Comparison of ENCODE assay signal across 12 cellular contexts in the genomic region with DNA sequence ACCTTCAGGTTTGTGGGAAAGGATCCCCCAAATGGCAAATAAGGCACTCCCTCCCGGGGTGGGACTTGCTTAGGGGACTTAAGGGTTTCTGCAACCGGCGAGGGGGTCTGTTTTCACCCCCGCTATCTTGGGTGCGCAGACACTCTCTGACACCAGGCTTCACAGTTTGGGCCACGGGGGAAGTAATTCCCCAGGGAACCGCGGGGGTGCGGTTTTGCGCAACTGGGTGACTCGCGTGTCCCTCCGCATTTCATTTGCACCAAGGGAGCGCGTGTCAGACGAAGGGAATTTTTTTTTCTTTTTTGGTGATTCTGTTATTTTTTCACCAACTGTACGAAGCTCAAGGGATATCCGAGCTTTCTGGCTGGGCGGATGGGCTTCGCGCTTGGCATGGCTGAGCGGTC. TPM values are rescaled to one million over a fixed set of nuclear protein-coding genes. Genes with fewer than 3 reads are reported as not detected.
DNase-seq lines count a peak whose midpoint lies in the region; ATAC-seq and TF ChIP-seq lines count a peak whose summit lies in the region.
"Had no signal": no experiment of that assay in that cellular context is flagged by ENCODE, and none has a peak within 500 bp of the region (broad histone marks: within the 10 kb centered on the region; RNA-seq: fewer than 3 reads in every experiment).

No MANE protein-coding gene starts in this region.

- H3K36me3 Mint-ChIP-seq in natural killer cell, result no peaks in the 10 kb centered on the region
- no peaks in the 10 kb centered on the region for H3K36me3 Mint-ChIP-seq in natural killer cell treated with Interleukin-12 subunit alpha and Interleukin-12 subunit beta and Interleukin-15 and Interleukin-18, amount 100 ng/mL, for 72 hours
- H3K36me3 Mint-ChIP-seq in naive B cell, result no peaks in the 10 kb centered on the region

- ATAC-seq in natural killer cell (no peak), naive B cell (ENCODE audit: low read depth in 2 of 2) (no peak), GM21825 (IDR thresholded peaks at IDR 0.05; ENCODE audit: unreplicated experiment) (no peak)
- no peak for ATAC-seq in natural killer cell treated with Interleukin-12 subunit alpha and Interleukin-12 subunit beta and Interleukin-15 and Interleukin-18, amount 100 ng/mL, for 72 hours

- H3K27me3 Mint-ChIP-seq in natural killer cell (ENCODE audit: low read depth in 2 of 2) (peaks cover 52 to 66% of the 10 kb centered on the region in 2 donors), naive B cell (peaks cover 58 to 94% (median 84%) of the 10 kb centered on the region in 3 donors)
- peaks cover 41 to 71% of the 10 kb centered on the region in 2 donors for H3K27me3 Mint-ChIP-seq in natural killer cell treated with Interleukin-12 subunit alpha and Interleukin-12 subunit beta and Interleukin-15 and Interleukin-18, amount 100 ng/mL, for 72 hours

- H3K36me3 ChIP-seq in urinary bladder (ENCODE audit: insufficient read depth), result no peaks in the 10 kb centered on the region

- H3K4me3 ChIP-seq in urinary bladder (ENCODE audit: low read depth, low read length), result peak overlapping the region; percentile 55
- H3K4me3 ChIP-seq: PC-9 had no signal

- H3K27ac ChIP-seq in urinary bladder (ENCODE audit: low read depth), result no peak overlapping the region
- H3K27ac ChIP-seq: PC-9 had no signal

- H3K9me3 Mint-ChIP-seq in natural killer cell (no peaks in the 10 kb centered on the region), naive B cell (no peaks in the 10 kb centered on the region)
- H3K9me3 Mint-ChIP-seq in natural killer cell treated with Interleukin-12 subunit alpha and Interleukin-12 subunit beta and Interleukin-15 and Interleukin-18, amount 100 ng/mL, for 72 hours, result no peaks in the 10 kb centered on the region

- TF ChIP-seq CTCF in natural killer cell (IDR thresholded peaks at IDR 0.05), result no peak

- WGBS in urinary bladder, result 5% methylated on average over 22 of the region's 22 CpGs

- no peaks in the 10 kb centered on the region for H3K4me1 ChIP-seq in urinary bladder (ENCODE audit: insufficient read depth)

- H3K27ac Mint-ChIP-seq in natural killer cell, result no peak overlapping the region
- no peak overlapping the region for H3K27ac Mint-ChIP-seq in natural killer cell treated with Interleukin-12 subunit alpha and Interleukin-12 subunit beta and Interleukin-15 and Interleukin-18, amount 100 ng/mL, for 72 hours
- H3K27ac Mint-ChIP-seq in naive B cell, result no peak overlapping the region

- DNase-seq in natural killer cell (no peak), astrocyte of the hippocampus (ENCODE audit: low read depth, low spot score) (peak; percentile 11), naive B cell (peak; percentile 9), SIG-M5 treated with dmso at 0.1 percent for 504 hours (lab: John Stamatoyannopoulos, UW; ENCODE audit: unreplicated experiment) (no peak), NCI-H1436 treated with DMSO at 0.1 percent for 48 hours (lab: John Stamatoyannopoulos, UW) (no peak)
- DNase-seq in natural killer cell treated with Interleukin-12 subunit alpha and Interleukin-12 subunit beta and Interleukin-15 and Interleukin-18, amount 100 ng/mL, for 72 hours (ENCODE audit: low spot score), result no peak
- DNase-seq: activated CD4-positive, alpha-beta T cell treated with anti-CD3 and anti-CD28 coated beads, Interleukin-2, amount 50 U/mL, for 1 hour; DND-41; PC-9 had no signal

- H3K4me3 Mint-ChIP-seq in natural killer cell, result peak overlapping the region; percentile 35
- H3K4me3 Mint-ChIP-seq in natural killer cell treated with Interleukin-12 subunit alpha and Interleukin-12 subunit beta and Interleukin-15 and Interleukin-18, amount 100 ng/mL, for 72 hours, result no peak overlapping the region
- peak overlapping the region in 7 of 8 donors; percentile 47 to 86 (median 74) for H3K4me3 Mint-ChIP-seq in naive B cell

- intact Hi-C loops in natural killer cell (cut with micrococcal nuclease), result no loop called here

- H3K4me1 Mint-ChIP-seq in natural killer cell, result peaks cover 8 to 20% of the 10 kb centered on the region in 2 donors
- H3K4me1 Mint-ChIP-seq in natural killer cell treated with Interleukin-12 subunit alpha and Interleukin-12 subunit beta and Interleukin-15 and Interleukin-18, amount 100 ng/mL, for 72 hours (ENCODE audit: low read depth in 2 of 2), result peaks cover 6 to 7% of the 10 kb centered on the region in 2 donors
- peaks cover 12 to 30% (median 19%) of the 10 kb centered on the region in 3 donors for H3K4me1 Mint-ChIP-seq in naive B cell

RNA-seq across cellular contexts. Expression of a gene that starts 1.7 kb away (rescaled TPM):
- not detected for total RNA-seq in natural killer cell
- not detected for total RNA-seq in natural killer cell treated with Interleukin-12 subunit alpha and Interleukin-12 subunit beta and Interleukin-15 and Interleukin-18, amount 100 ng/mL, for 72 hours
- not detected for polyA plus RNA-seq in naive B cell (ENCODE audit: low read depth in 6 of 6)
- total RNA-seq in urinary bladder, result 0.48 TPM
- polyA plus RNA-seq in urinary bladder, result 2.1 TPM
- total RNA-seq: omental fat pad, PC-9 had no signal

Comparison
In these comparisons a context has a peak if more than half of its experiments do, and no peak if none do; other contexts are left out.
1. DNase-seq: peak in astrocyte of the hippocampus (single experiment) and naive B cell (single experiment); none in natural killer cell (single experiment), natural killer cell treated with Interleukin-12 subunit alpha and Interleukin-12 subunit beta and Interleukin-15 and Interleukin-18, amount 100 ng/mL, for 72 hours (single experiment), SIG-M5 treated with dmso at 0.1 percent for 504 hours (single experiment) and NCI-H1436 treated with DMSO at 0.1 percent for 48 hours (single experiment).